Comparison of ENCODE assay signal across 7 cellular contexts in genomic region chr5:95821110-95822021, GRCh38.
DNase-seq lines count a peak whose midpoint lies in the region; ATAC-seq and TF ChIP-seq lines count a peak whose summit lies in the region.

No MANE protein-coding gene starts in this region.

- ATAC-seq in GM21381 (IDR thresholded peaks at IDR 0.05; ENCODE audit: unreplicated experiment) (peak; percentile 25), HG02763 (IDR thresholded peaks at IDR 0.05; ENCODE audit: unreplicated experiment) (no peak)

- H3K4me1 Mint-ChIP-seq in nephron progenitor cell, result peaks cover 74% of the 10 kb centered on the region

- TF ChIP-seq CTCF in LNCaP clone FGC (IDR thresholded peaks at IDR 0.05; ENCODE audit: control insufficient read depth, extremely low read depth, insufficient read depth), result no peak
- no peak for TF ChIP-seq CTCF in nephron progenitor cell (IDR thresholded peaks at IDR 0.05)

- H3K4me3 ChIP-seq in LNCaP clone FGC (ENCODE audit: low read depth, low read length), result peak overlapping the region; percentile 76

- H3K27ac ChIP-seq in cingulate gyrus (ENCODE audit: low read depth, low read length), result peak overlapping the region; percentile 72

- DNase-seq in LNCaP clone FGC (ENCODE audit: low read depth), result no peak
- no peak for DNase-seq in nephron progenitor cell
- no peak for DNase-seq in SHP77 treated with DMSO at 0.1 percent for 48 hours (lab: John Stamatoyannopoulos, UW)
- no peak for DNase-seq in NOMO-1 (lab: John Stamatoyannopoulos, UW; ENCODE audit: unreplicated experiment in 2 of 2)

- peaks cover 2% of the 10 kb centered on the region for H3K36me3 Mint-ChIP-seq in nephron progenitor cell (ENCODE audit: low read depth)

- peak overlapping the region; percentile 96 for H3K27ac Mint-ChIP-seq in nephron progenitor cell

- H3K27me3 Mint-ChIP-seq in nephron progenitor cell (ENCODE audit: low read depth, poor library complexity), result peaks cover 4% of the 10 kb centered on the region

- peak overlapping the region; percentile 94 for H3K4me3 Mint-ChIP-seq in nephron progenitor cell

- H3K9me3 Mint-ChIP-seq in nephron progenitor cell, result no peaks in the 10 kb centered on the region
